Comparison of ENCODE assay signal across 18 cellular contexts in genomic region chr4:52142816-52143215, GRCh38.
"Had no signal": no experiment of that assay in that cellular context is flagged by ENCODE, and none has a peak within 500 bp of the region (broad histone marks: within the 10 kb centered on the region; RNA-seq: fewer than 3 reads in every experiment).

No MANE protein-coding gene starts in this region.

- H3K4me3 ChIP-seq: coronary artery, gastroesophageal sphincter, psoas muscle, right lobe of liver, thoracic aorta, transverse colon had no signal

- H3K36me3 Mint-ChIP-seq: naive thymus-derived CD4-positive, alpha-beta T cell; stimulated activated naive B cell treated with anti-CD40 and anti-IgM and Interleukin-4, amounts not matched to agents 10 μg/mL and 1 μg/mL and 100 μg/mL, for 72 hours had no signal

- H3K9me3 Mint-ChIP-seq: stimulated activated naive CD8-positive, alpha-beta T cell treated with anti-CD3 and anti-CD28 coated beads, Interleukin-15, amount 100 ng/mL, for 72 hours had no signal

- H3K27me3 Mint-ChIP-seq: stimulated activated naive B cell treated with anti-CD40 and anti-IgM and Interleukin-4, amounts not matched to agents 10 μg/mL and 1 μg/mL and 100 μg/mL, for 72 hours; stimulated activated naive CD8-positive, alpha-beta T cell treated with anti-CD3 and anti-CD28 coated beads, Interleukin-15, amount 100 ng/mL, for 72 hours had no signal

- H3K9me3 ChIP-seq: gastroesophageal sphincter, right lobe of liver, thoracic aorta, transverse colon had no signal

- H3K27me3 ChIP-seq: gastroesophageal sphincter, neutrophil, right lobe of liver, transverse colon had no signal

- H3K4me1 Mint-ChIP-seq: naive thymus-derived CD4-positive, alpha-beta T cell; stimulated activated naive B cell treated with anti-CD40 and anti-IgM and Interleukin-4, amounts not matched to agents 10 μg/mL and 1 μg/mL and 100 μg/mL, for 72 hours; stimulated activated naive CD8-positive, alpha-beta T cell treated with anti-CD3 and anti-CD28 coated beads, Interleukin-15, amount 100 ng/mL, for 72 hours had no signal

- H3K27ac Mint-ChIP-seq: naive thymus-derived CD4-positive, alpha-beta T cell; stimulated activated naive B cell treated with anti-CD40 and anti-IgM and Interleukin-4, amounts not matched to agents 10 μg/mL and 1 μg/mL and 100 μg/mL, for 72 hours; stimulated activated naive CD8-positive, alpha-beta T cell treated with anti-CD3 and anti-CD28 coated beads, Interleukin-15, amount 100 ng/mL, for 72 hours had no signal

- H3K36me3 ChIP-seq: gastroesophageal sphincter, neutrophil, right lobe of liver, thoracic aorta, transverse colon had no signal

- H3K4me1 ChIP-seq: gastroesophageal sphincter, psoas muscle, right lobe of liver, transverse colon had no signal

- DNase-seq: effector CD4-positive, alpha-beta T cell; glutamatergic neuron; islet precursor cell; mammary epithelial cell; naive thymus-derived CD4-positive, alpha-beta T cell; psoas muscle; retina; right lobe of liver; stimulated activated CD4-positive, alpha-beta T cell treated with anti-CD3 and anti-CD28 coated beads, Interleukin-2, amount 100 ng/mL, for 24 hours; stimulated activated CD4-positive, alpha-beta T cell treated with anti-CD3 and anti-CD28 coated beads, Interleukin-4, amount 100 ng/mL, for 4 hours; stimulated activated naive B cell treated with anti-CD40 and anti-IgM and Interleukin-4, amounts not matched to agents 10 μg/mL and 1 μg/mL and 100 μg/mL, for 72 hours; stimulated activated naive CD8-positive, alpha-beta T cell treated with anti-CD3 and anti-CD28 coated beads, Interleukin-15, amount 100 ng/mL, for 72 hours; substantia nigra; transverse colon had no signal

- H3K27ac ChIP-seq: coronary artery, gastroesophageal sphincter, neutrophil, psoas muscle, right lobe of liver, thoracic aorta, transverse colon had no signal

- H3K4me3 Mint-ChIP-seq: naive thymus-derived CD4-positive, alpha-beta T cell; stimulated activated naive B cell treated with anti-CD40 and anti-IgM and Interleukin-4, amounts not matched to agents 10 μg/mL and 1 μg/mL and 100 μg/mL, for 72 hours; stimulated activated naive CD8-positive, alpha-beta T cell treated with anti-CD3 and anti-CD28 coated beads, Interleukin-15, amount 100 ng/mL, for 72 hours had no signal
